Comparison of ENCODE assay signal across 19 cellular contexts in genomic region chr1:19369396-19370090, GRCh38. TPM values are rescaled to one million over a fixed set of nuclear protein-coding genes. Genes with fewer than 3 reads are reported as not detected.
DNase-seq lines count a peak whose midpoint lies in the region; ATAC-seq, FAIRE-seq and TF ChIP-seq lines count a peak whose summit lies in the region.
"Had no signal": no experiment of that assay in that cellular context is flagged by ENCODE, and none has a peak within 500 bp of the region (broad histone marks: within the 10 kb centered on the region; RNA-seq: fewer than 3 reads in every experiment).

No MANE protein-coding gene starts in this region.

- no peaks in the 10 kb centered on the region for H3K36me3 Mint-ChIP-seq in activated T-cell treated with anti-CD3 and anti-CD28 coated beads, Interleukin-2, amount 50 U/mL, for 72 hours (ENCODE audit: insufficient read depth in 2 of 2)
- H3K36me3 Mint-ChIP-seq in brain = peaks cover 5% of the 10 kb centered on the region
- H3K36me3 Mint-ChIP-seq: IgD-negative memory B cell had no signal

- H3K27me3 Mint-ChIP-seq in activated T-cell treated with anti-CD3 and anti-CD28 coated beads, Interleukin-2, amount 50 U/mL, for 72 hours (ENCODE audit: low read depth) = no peaks in the 10 kb centered on the region
- H3K27me3 Mint-ChIP-seq in brain = no peaks in the 10 kb centered on the region
- H3K27me3 Mint-ChIP-seq: IgD-negative memory B cell had no signal

- H3K27ac Mint-ChIP-seq in activated T-cell treated with anti-CD3 and anti-CD28 coated beads, Interleukin-2, amount 50 U/mL, for 72 hours = peak overlapping the region; percentile 89
- H3K27ac Mint-ChIP-seq in brain = peak overlapping the region in 4 of 5 experiments; percentile 33 to 56 (median 36)

- H3K27ac ChIP-seq in keratinocyte (ENCODE audit: control insufficient read depth, insufficient read depth, low read length) (no peak overlapping the region), substantia nigra (ENCODE audit: low read depth, low read length, poor library complexity, severe bottlenecking) (peak overlapping the region; percentile 40)
- H3K27ac ChIP-seq: Peyer's patch had no signal

- H3K4me1 ChIP-seq in keratinocyte (ENCODE audit: control insufficient read depth, extremely low read depth, insufficient read depth, low read length) = peaks cover 43% of the 10 kb centered on the region

- dilution Hi-C loops in keratinocyte (cut with MboI; ENCODE audit: extremely low pct_ligation_motif_present, low sequenced_read_pairs) = no loop called here

- H3K9me3 Mint-ChIP-seq in activated T-cell treated with anti-CD3 and anti-CD28 coated beads, Interleukin-2, amount 50 U/mL, for 72 hours = no peaks in the 10 kb centered on the region
- no peaks in the 10 kb centered on the region for H3K9me3 Mint-ChIP-seq in brain
- H3K9me3 Mint-ChIP-seq: IgD-negative memory B cell had no signal

- TF ChIP-seq CTCF in brain (conservative IDR thresholded peaks at IDR 0.05) (no peak), keratinocyte (optimal IDR thresholded peaks at IDR 0.05 in 1 of 3, IDR thresholded peaks at IDR 0.05 in 1 of 3, conservative IDR thresholded peaks at IDR 0.05 in 1 of 3; ENCODE audit: extremely low read depth in 1 of 3, insufficient read depth in 2 of 3, low read length in 3 of 3) (no peak)

- H4K20me1 ChIP-seq in keratinocyte (ENCODE audit: control insufficient read depth, extremely low read depth, insufficient read depth, low read length) = no peaks in the 10 kb centered on the region

- peaks cover 8 to 10% of the 10 kb centered on the region in 2 experiments for H3K36me3 ChIP-seq in keratinocyte (ENCODE audit: control insufficient read depth in 2 of 2, extremely low read depth in 1 of 2, insufficient read depth in 2 of 2, low read length in 2 of 2)

- H3K9me3 ChIP-seq in keratinocyte (ENCODE audit: control insufficient read depth, low read depth, low read length) = no peaks in the 10 kb centered on the region
- H3K9me3 ChIP-seq: Peyer's patch had no signal

- H3K4me3 Mint-ChIP-seq in activated T-cell treated with anti-CD3 and anti-CD28 coated beads, Interleukin-2, amount 50 U/mL, for 72 hours = no peak overlapping the region
- H3K4me3 Mint-ChIP-seq in brain = no peak overlapping the region
- H3K4me3 Mint-ChIP-seq: IgD-negative memory B cell had no signal

- H3K4me1 Mint-ChIP-seq in activated T-cell treated with anti-CD3 and anti-CD28 coated beads, Interleukin-2, amount 50 U/mL, for 72 hours (ENCODE audit: low read depth) = peaks cover 22% of the 10 kb centered on the region
- peaks cover 17% of the 10 kb centered on the region for H3K4me1 Mint-ChIP-seq in brain

- no peak overlapping the region for H2AFZ ChIP-seq in keratinocyte (ENCODE audit: control insufficient read depth, low read length)

- H3K4me3 ChIP-seq in keratinocyte (ENCODE audit: control insufficient read depth in 2 of 3, extremely low read depth in 1 of 3, insufficient read depth in 2 of 3, low read depth in 1 of 3, low read length in 3 of 3) = no peak overlapping the region
- H3K4me3 ChIP-seq: Peyer's patch had no signal

- peak; percentile 13 for FAIRE-seq in keratinocyte (lab: Jason Lieb, UNC)
- FAIRE-seq: G401.6, GM12892 had no signal

- H3K9ac ChIP-seq in keratinocyte (ENCODE audit: control insufficient read depth, extremely low read depth, insufficient read depth, low read length) = no peak overlapping the region

- H3K79me2 ChIP-seq in keratinocyte (ENCODE audit: control insufficient read depth, insufficient read depth, low read length) = peaks cover 17% of the 10 kb centered on the region

- H3K27me3 ChIP-seq in keratinocyte (ENCODE audit: control insufficient read depth, extremely low read depth, insufficient read depth, low read length) = no peaks in the 10 kb centered on the region
- H3K27me3 ChIP-seq: Peyer's patch had no signal

- H3K9me1 ChIP-seq in keratinocyte (ENCODE audit: control insufficient read depth, extremely low read depth, insufficient read depth, low read length) = peaks cover 2% of the 10 kb centered on the region

- H3K4me2 ChIP-seq in keratinocyte (ENCODE audit: control insufficient read depth, extremely low read depth, insufficient read depth, low read depth, low read length) = no peak overlapping the region

- ATAC-seq in activated T-cell treated with anti-CD3 and anti-CD28 coated beads, Interleukin-2, amount 50 U/mL, for 72 hours (replicated peaks in 1 of 2) = no peak
- no peak for ATAC-seq in HG03442 (IDR thresholded peaks at IDR 0.05; ENCODE audit: unreplicated experiment)
- ATAC-seq: activated CD4-positive, CD25-positive, alpha-beta regulatory T cell treated with anti-CD3 and anti-CD28 coated beads, Interleukin-2, amount 50 U/mL, for 24 hours had no signal

- DNase-seq in activated T-cell treated with anti-CD3 and anti-CD28 coated beads, Interleukin-2, amount 50 U/mL, for 72 hours = no peak
- DNase-seq in activated T-cell treated with anti-CD3 and anti-CD28 coated beads for 4 hours (no peak), keratinocyte (ENCODE audit: low read depth, low spot score) (no peak), substantia nigra (lab: John Stamatoyannopoulos, UW) (peak in 2 of 49 donors; percentile 17 to 26), NCI-H69 (lab: John Stamatoyannopoulos, UW) (no peak), inferior parietal cortex (ENCODE audit: extremely low spot score) (no peak)
- DNase-seq: ACHN; HCEC 1CT; midbrain; NCI-H82; nucleus accumbens; Peyer's patch; stimulated activated CD4-positive, alpha-beta T cell treated with anti-CD3 and anti-CD28 coated beads, Interleukin-4, amount 100 ng/mL, for 4 hours had no signal

RNA-seq across cellular contexts. Expression of gene SLC66A1, which starts 57.4 kb away (rescaled TPM):
- 10 to 100 TPM in 1 of 2 donors, 1 to 10 TPM in 1; 9.5 to 10.5 TPM for total RNA-seq in activated T-cell treated with anti-CD3 and anti-CD28 coated beads, Interleukin-2, amount 50 U/mL, for 72 hours
- polyA plus RNA-seq in brain (ENCODE audit: insufficient read depth, low read depth, low replicate concordance) = 19.9 TPM
- polyA plus RNA-seq in keratinocyte = 8.0 to 16.5 TPM (median 11.6 TPM) in 3 replicates
- 3.6 TPM for polyA plus RNA-seq in keratinocyte (2011; ENCODE audit: low read depth)
- 6.7 and 14.7 TPM in 2 replicates for polyA plus RNA-seq in keratinocyte (2011; cell fraction: cytosol; rRNA removed)
- polyA plus RNA-seq in keratinocyte (2011; cell fraction: nucleus; rRNA removed) = 16.7 and 23.6 TPM in 2 replicates
- 10.2 and 11.0 TPM in 2 replicates for polyA plus RNA-seq in keratinocyte (2012; ENCODE audit: low replicate concordance)
- polyA minus RNA-seq in keratinocyte = 8.1 to 17.5 TPM (median 11.2 TPM) in 3 replicates
- 11.9 TPM for polyA minus RNA-seq in keratinocyte (2011; cell fraction: cytosol; rRNA and poly(A)+ RNA removed)
- 10.8 and 13.3 TPM in 2 replicates for polyA minus RNA-seq in keratinocyte (2011; cell fraction: nucleus; rRNA and poly(A)+ RNA removed)

RNA-seq across cellular contexts. Expression of gene AKR7A2, which starts 57.6 kb away (rescaled TPM):
- total RNA-seq in activated T-cell treated with anti-CD3 and anti-CD28 coated beads, Interleukin-2, amount 50 U/mL, for 72 hours = 10 to 100 TPM; 31.8 to 41.7 TPM
- polyA plus RNA-seq in brain (ENCODE audit: insufficient read depth, low read depth, low replicate concordance) = 136 TPM
- polyA plus RNA-seq in keratinocyte = 21.4 to 29.2 TPM (median 22.0 TPM) in 3 replicates
- polyA plus RNA-seq in keratinocyte (2011; ENCODE audit: low read depth) = 18.6 TPM
- 16.8 and 26.3 TPM in 2 replicates for polyA plus RNA-seq in keratinocyte (2011; cell fraction: cytosol; rRNA removed)
- polyA plus RNA-seq in keratinocyte (2011; cell fraction: nucleus; rRNA removed) = 10.6 and 11.5 TPM in 2 replicates
- polyA plus RNA-seq in keratinocyte (2012; ENCODE audit: low replicate concordance) = 23.1 and 30.1 TPM in 2 replicates
- 14.1 to 26.6 TPM (median 21.6 TPM) in 3 replicates for polyA minus RNA-seq in keratinocyte
- 30.7 TPM for polyA minus RNA-seq in keratinocyte (2011; cell fraction: cytosol; rRNA and poly(A)+ RNA removed)
- polyA minus RNA-seq in keratinocyte (2011; cell fraction: nucleus; rRNA and poly(A)+ RNA removed) = 10.2 and 11.9 TPM in 2 replicates
